8 cellular contexts compared by ENCODE assay signal in genomic region chr22:42560781-42561180, GRCh38. TPM values are rescaled to one million over a fixed set of nuclear protein-coding genes. Genes with fewer than 3 reads are reported as not detected.
DNase-seq lines count a peak whose midpoint lies in the region; ATAC-seq and TF ChIP-seq lines count a peak whose summit lies in the region.

No MANE protein-coding gene starts in this region.

- H3K4me1 ChIP-seq in heart left ventricle (peaks cover 0 to 19% (median 6%) of the 10 kb centered on the region in 12 donors), transverse colon (peaks cover 0 to 10% (median 4%) of the 10 kb centered on the region in 4 donors)

- 79 to 82% (median 80%) methylated on average over 7 of the region's 7 CpGs for WGBS in heart left ventricle, 4 donors
- WGBS in transverse colon (ENCODE audit: low coverage in 1 of 2), 2 donors = 76 to 92% methylated on average over 2 to 7 of the region's 7 CpGs

- intact Hi-C loops in heart left ventricle (cut with DNase I) (no loop called here), transverse colon (cut with DNase I; ENCODE audit: low total_unique reads) (no loop called here)

- H3K27ac ChIP-seq in heart left ventricle = no peak overlapping the region
- no peak overlapping the region for H3K27ac ChIP-seq in transverse colon

- CTCF ChIA-PET in activated CD8-positive, alpha-beta memory T cell treated with anti-CD3 and anti-CD28 coated beads, Interleukin-2, amount 10 ng/mL, durations not matched to agents 7 days and 5 days (lab: Charles Lee) = interaction anchor here (0.9 to 2.1 kb wide), 2 partner anchors 16 to 529 kb away, joined by 3 to 7 read pairs; no protein-coding TSS in a partner anchor

- in situ Hi-C loops in SK-MEL-5 (cut with HindIII; ENCODE audit: low pct_unique_long_range_greater_than_20kb, low sequenced_read_pairs) (no loop called here), transverse colon (cut with MboI; ENCODE audit: low pct_ligation_motif_present in 1 of 4, low pct_unique_long_range_greater_than_20kb in 1 of 4, low sequenced_read_pairs in 3 of 4) (no loop called here)

- H3K4me3 ChIP-seq in heart left ventricle (no peak overlapping the region), transverse colon (no peak overlapping the region)

- H3K9me3 ChIP-seq in heart left ventricle = no peaks in the 10 kb centered on the region
- H3K9me3 ChIP-seq in transverse colon = no peaks in the 10 kb centered on the region

- peak; percentile 63 for ATAC-seq in activated CD8-positive, alpha-beta memory T cell treated with anti-CD3 and anti-CD28 coated beads, Interleukin-2, amount 10 ng/mL, durations not matched to agents 7 days and 5 days
- ATAC-seq in heart left ventricle (peak in 2 of 4 donors; percentile 22 to 32), GM18519 (IDR thresholded peaks at IDR 0.05; ENCODE audit: low FRiP score, unreplicated experiment) (no peak)

- H3K9me3 Mint-ChIP-seq in activated CD8-positive, alpha-beta memory T cell treated with anti-CD3 and anti-CD28 coated beads, Interleukin-2, amount 10 ng/mL, durations not matched to agents 7 days and 5 days (ENCODE audit: low read depth) = no peaks in the 10 kb centered on the region

- peak in 11 of 12 donors; percentile 30 to 59 (median 52) for TF ChIP-seq CTCF in heart left ventricle (IDR thresholded peaks at IDR 0.05)
- TF ChIP-seq CTCF in transverse colon (IDR thresholded peaks at IDR 0.05) = peak; percentile 19 to 34 (median 31)

- H3K4me1 Mint-ChIP-seq in activated CD8-positive, alpha-beta memory T cell treated with anti-CD3 and anti-CD28 coated beads, Interleukin-2, amount 10 ng/mL, durations not matched to agents 7 days and 5 days = peaks cover 2% of the 10 kb centered on the region

- no peaks in the 10 kb centered on the region for H3K27me3 Mint-ChIP-seq in activated CD8-positive, alpha-beta memory T cell treated with anti-CD3 and anti-CD28 coated beads, Interleukin-2, amount 10 ng/mL, durations not matched to agents 7 days and 5 days

- TF ChIP-seq POLR2A in heart left ventricle (IDR thresholded peaks at IDR 0.05) (no peak), transverse colon (IDR thresholded peaks at IDR 0.05) (no peak)

- no peak for TF ChIP-seq EP300 in transverse colon (IDR thresholded peaks at IDR 0.05; ENCODE audit: low read depth)

- DNase-seq in activated CD8-positive, alpha-beta memory T cell treated with anti-CD3 and anti-CD28 coated beads, Interleukin-2, amount 10 ng/mL, durations not matched to agents 7 days and 5 days = no peak
- DNase-seq in activated CD8-positive, alpha-beta memory T cell treated with anti-CD3 and anti-CD28 coated beads, Interleukin-2, amount 50 U/mL, for 48 hours = no peak
- DNase-seq in SK-MEL-5 (ENCODE audit: low read depth, low spot score) = peak; percentile 61
- DNase-seq in heart left ventricle = no peak
- DNase-seq in transverse colon = no peak
- no peak for DNase-seq in GM03348 (ENCODE audit: low spot score)
- no peak for DNase-seq in stimulated activated CD4-positive, alpha-beta T cell treated with anti-CD3 and anti-CD28 coated beads, Interleukin-4, amount 100 ng/mL, for 4 hours

- no peaks in the 10 kb centered on the region for H3K27me3 ChIP-seq in heart left ventricle
- no peaks in the 10 kb centered on the region for H3K27me3 ChIP-seq in transverse colon

- H3K27ac Mint-ChIP-seq in activated CD8-positive, alpha-beta memory T cell treated with anti-CD3 and anti-CD28 coated beads, Interleukin-2, amount 10 ng/mL, durations not matched to agents 7 days and 5 days = peak overlapping the region; percentile 44

- peaks cover 4% of the 10 kb centered on the region for H3K36me3 Mint-ChIP-seq in activated CD8-positive, alpha-beta memory T cell treated with anti-CD3 and anti-CD28 coated beads, Interleukin-2, amount 10 ng/mL, durations not matched to agents 7 days and 5 days

- H3K4me3 Mint-ChIP-seq in activated CD8-positive, alpha-beta memory T cell treated with anti-CD3 and anti-CD28 coated beads, Interleukin-2, amount 10 ng/mL, durations not matched to agents 7 days and 5 days = no peak overlapping the region

- peaks cover 0 to 5% (median 0%) of the 10 kb centered on the region in 9 donors for H3K36me3 ChIP-seq in heart left ventricle
- no peaks in the 10 kb centered on the region for H3K36me3 ChIP-seq in transverse colon

RNA-seq across cellular contexts. Expression of gene SERHL2, which starts 7.0 kb away (rescaled TPM):
- 1 to 10 TPM; 1.4 to 3.5 TPM for total RNA-seq in activated CD8-positive, alpha-beta memory T cell treated with anti-CD3 and anti-CD28 coated beads, Interleukin-2, amount 10 ng/mL, durations not matched to agents 7 days and 5 days
- total RNA-seq in SK-MEL-5 (2014; rRNA removed; shearing (Covaris generic)) = 0.66 and 1.6 TPM in 2 replicates
- polyA plus RNA-seq in SK-MEL-5 (2015; cell fraction: cytosol; rRNA removed) = 0.31 TPM in 1 of 2 replicates, not detected in the other
- polyA plus RNA-seq in SK-MEL-5 (2015; cell fraction: nucleus; rRNA removed) = not detected in 2 replicates
- total RNA-seq in heart left ventricle (1 to 10 TPM in 8 of 9 donors, under 1 TPM in 1; 0.90 to 5.3 (median 3.5) TPM), transverse colon (1 to 10 TPM in 1 of 4 donors, under 1 TPM in 1, not detected in 2; 0.95 to 2.0 TPM)
- polyA plus RNA-seq in heart left ventricle = 1 to 10 TPM; 1.1 to 3.4 TPM

RNA-seq across cellular contexts. Expression of gene RRP7A, which starts 41.2 kb away (rescaled TPM):
- 100 to 1,000 TPM in 1 of 2 experiments, 10 to 100 TPM in 1; 88.2 to 102 TPM for total RNA-seq in activated CD8-positive, alpha-beta memory T cell treated with anti-CD3 and anti-CD28 coated beads, Interleukin-2, amount 10 ng/mL, durations not matched to agents 7 days and 5 days
- total RNA-seq in SK-MEL-5 (2014; rRNA removed; shearing (Covaris generic)) = 73.7 and 85.2 TPM in 2 replicates
- polyA plus RNA-seq in SK-MEL-5 (2015; cell fraction: cytosol; rRNA removed) = 83.4 and 84.9 TPM in 2 replicates
- 31.5 and 34.2 TPM in 2 replicates for polyA plus RNA-seq in SK-MEL-5 (2015; cell fraction: nucleus; rRNA removed)
- total RNA-seq in heart left ventricle = 10 to 100 TPM; 14.0 to 39.5 (median 25.6) TPM
- polyA plus RNA-seq in heart left ventricle = 10 to 100 TPM; 20.5 to 29.1 TPM
- 10 to 100 TPM; 13.1 to 27.0 (median 17.2) TPM for total RNA-seq in transverse colon

RNA-seq across cellular contexts. Expression of gene POLDIP3, which starts 53.9 kb away (rescaled TPM):
- total RNA-seq in activated CD8-positive, alpha-beta memory T cell treated with anti-CD3 and anti-CD28 coated beads, Interleukin-2, amount 10 ng/mL, durations not matched to agents 7 days and 5 days = 10 to 100 TPM; 81.8 to 82.7 TPM
- 31.2 and 37.8 TPM in 2 replicates for total RNA-seq in SK-MEL-5 (2014; rRNA removed; shearing (Covaris generic))
- polyA plus RNA-seq in SK-MEL-5 (2015; cell fraction: cytosol; rRNA removed) = 37.3 and 53.6 TPM in 2 replicates
- 40.9 and 51.0 TPM in 2 replicates for polyA plus RNA-seq in SK-MEL-5 (2015; cell fraction: nucleus; rRNA removed)
- total RNA-seq in heart left ventricle = 10 to 100 TPM; 23.5 to 38.4 (median 29.0) TPM
- polyA plus RNA-seq in heart left ventricle = 10 to 100 TPM; 13.0 to 42.7 TPM
- 10 to 100 TPM; 36.5 to 69.5 (median 45.2) TPM for total RNA-seq in transverse colon
